In genomic region chr19:15897738-15898276, GRCh38 we compare ENCODE assay signal across 1 cellular context.
TF ChIP-seq lines count a peak whose summit lies in the region.

CYP4F2 (minus strand) TSS chr19:15898074; CDS start chr19:15897611, 463 bp downstream.

TF ChIP-seq in HepG2, 621 proteins besides CTCF, POLR2A, EP300 and RAD21 (continued from another document and continues in another):
- TF ChIP-seq PATZ1 (CRISPR knock-in tag; IDR thresholded peaks at IDR 0.05) (peak; percentile 49), ZNF225 (CRISPR knock-in tag; IDR thresholded peaks at IDR 0.05) (no peak), MAFG (CRISPR knock-in tag; IDR thresholded peaks at IDR 0.05) (no peak), TRIM24 (CRISPR knock-in tag; IDR thresholded peaks at IDR 0.05) (no peak), NR3C1 (CRISPR knock-in tag; IDR thresholded peaks at IDR 0.05) (no peak), CEBPG (CRISPR knock-in tag; IDR thresholded peaks at IDR 0.05) (no peak), HNF4G (IDR thresholded peaks at IDR 0.05; ENCODE audit: borderline replicate concordance, low read depth, low read length) (0 out of 2 replicates have a peak, but pooled peaks have one; percentile 12), HNF4G (CRISPR knock-in tag; IDR thresholded peaks at IDR 0.05; ENCODE audit: borderline replicate concordance, low read depth) (no peak), ZBTB14 (CRISPR knock-in tag; IDR thresholded peaks at IDR 0.05) (no peak), TBX3 (IDR thresholded peaks at IDR 0.05; ENCODE audit: borderline replicate concordance) (no peak), ZBTB10 (CRISPR knock-in tag; IDR thresholded peaks at IDR 0.05; ENCODE audit: borderline replicate concordance) (no peak), CC2D1A (CRISPR knock-in tag; IDR thresholded peaks at IDR 0.05) (no peak), GLMP (CRISPR knock-in tag; IDR thresholded peaks at IDR 0.05; ENCODE audit: borderline replicate concordance) (no peak), NFE2L1 (CRISPR knock-in tag; IDR thresholded peaks at IDR 0.05; ENCODE audit: borderline replicate concordance) (no peak), ZNF687 (CRISPR knock-in tag; IDR thresholded peaks at IDR 0.05) (peak; percentile 53; the same call in 1 of the 2 replicates), ZNF569 (CRISPR knock-in tag; IDR thresholded peaks at IDR 0.05; ENCODE audit: borderline replicate concordance) (no peak), ZBTB4 (CRISPR knock-in tag; IDR thresholded peaks at IDR 0.05; ENCODE audit: borderline replicate concordance) (no peak), BCL6 (CRISPR knock-in tag; IDR thresholded peaks at IDR 0.05) (no peak), MAF1 (CRISPR knock-in tag; IDR thresholded peaks at IDR 0.05; ENCODE audit: borderline replicate concordance) (no peak), GFI1 (CRISPR knock-in tag; IDR thresholded peaks at IDR 0.05; ENCODE audit: borderline replicate concordance) (no peak), NCOR1 (IDR thresholded peaks at IDR 0.05; ENCODE audit: borderline replicate concordance, low read length) (no peak), HOXD1 (CRISPR knock-in tag; IDR thresholded peaks at IDR 0.05) (no peak), ZNF263 (CRISPR knock-in tag; IDR thresholded peaks at IDR 0.05) (0 out of 2 replicates have a peak, but pooled peaks have one; percentile 15), ARID3A (IDR thresholded peaks at IDR 0.05; ENCODE audit: low read depth, low read length) (no peak), POLR2AphosphoS5 (IDR thresholded peaks at IDR 0.05; ENCODE audit: low read depth, low read length) (peak; percentile 87), RFXAP (CRISPR knock-in tag; IDR thresholded peaks at IDR 0.05; ENCODE audit: borderline replicate concordance) (peak; percentile 32; the same call in 1 of the 2 replicates), PHF20 (CRISPR knock-in tag; IDR thresholded peaks at IDR 0.05) (no peak), KDM5A (IDR thresholded peaks at IDR 0.05; ENCODE audit: borderline replicate concordance, low read length) (no peak), YEATS2 (CRISPR knock-in tag; IDR thresholded peaks at IDR 0.05; ENCODE audit: borderline replicate concordance) (no peak), SP140L (CRISPR knock-in tag; IDR thresholded peaks at IDR 0.05; ENCODE audit: borderline replicate concordance) (no peak), SMC3 (IDR thresholded peaks at IDR 0.05; ENCODE audit: low read length) (no peak), TCF7 (IDR thresholded peaks at IDR 0.05; ENCODE audit: low read depth) (no peak), ZNF136 (CRISPR knock-in tag; IDR thresholded peaks at IDR 0.05; ENCODE audit: low read depth) (no peak), TERF1 (CRISPR knock-in tag; IDR thresholded peaks at IDR 0.05) (no peak), ZNF235 (CRISPR knock-in tag; IDR thresholded peaks at IDR 0.05; ENCODE audit: borderline replicate concordance) (no peak), ELF3 (CRISPR knock-in tag; IDR thresholded peaks at IDR 0.05) (no peak), ERF (CRISPR knock-in tag; IDR thresholded peaks at IDR 0.05) (no peak), ZNF329 (CRISPR knock-in tag; IDR thresholded peaks at IDR 0.05; ENCODE audit: low read depth) (no peak), ZNF280D (CRISPR knock-in tag; IDR thresholded peaks at IDR 0.05) (no peak), ATM (IDR thresholded peaks at IDR 0.05; ENCODE audit: borderline replicate concordance) (no peak), ZNF737 (CRISPR knock-in tag; IDR thresholded peaks at IDR 0.05; ENCODE audit: borderline replicate concordance) (no peak), ZNF251 (CRISPR knock-in tag; IDR thresholded peaks at IDR 0.05) (no peak), PRPF4 (IDR thresholded peaks at IDR 0.05; ENCODE audit: low read depth, low read length, poor library complexity, severe bottlenecking) (no peak)
